ENCODE assay signal across 8 cellular contexts in the genomic region with DNA sequence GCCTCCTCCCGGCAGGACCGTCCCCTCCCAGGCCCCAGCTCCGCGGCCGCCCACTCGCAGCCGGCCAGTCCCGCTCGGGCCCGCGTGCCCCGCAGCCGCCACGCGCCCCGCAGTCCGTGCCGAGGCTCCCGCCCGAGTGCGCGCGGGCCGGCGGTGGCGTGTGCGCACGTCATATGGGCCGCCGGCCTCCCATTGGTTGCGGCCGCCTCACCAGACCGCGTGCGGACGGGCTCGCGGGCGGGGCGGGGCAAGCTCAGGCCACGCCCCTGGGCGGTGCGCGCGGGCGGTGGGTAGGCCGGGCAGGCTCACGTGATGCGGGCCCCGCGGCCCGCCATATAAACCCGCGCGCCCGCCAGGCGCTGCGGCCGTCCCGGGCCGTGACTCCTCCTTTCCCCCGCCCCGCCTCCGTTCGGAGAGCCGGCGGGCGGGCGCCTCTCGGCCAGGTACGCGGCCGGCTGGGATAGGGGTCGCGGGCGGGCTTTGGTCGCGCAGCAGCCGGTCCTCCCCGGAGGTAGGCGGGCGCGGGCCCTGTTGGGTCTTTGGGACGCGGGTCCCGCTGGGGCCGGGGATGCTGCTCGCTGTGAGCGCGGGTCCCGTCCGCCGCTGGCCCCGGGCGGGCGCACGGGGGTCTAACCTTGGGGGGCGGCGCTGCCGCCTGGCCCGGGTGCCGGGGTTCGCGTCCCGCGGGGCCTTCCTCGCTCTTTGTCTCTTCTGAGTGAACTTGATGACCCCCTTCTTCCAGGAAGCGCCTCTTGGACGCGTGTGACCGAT.
DNase-seq lines count a peak whose midpoint lies in the region; ATAC-seq and TF ChIP-seq lines count a peak whose summit lies in the region.

TSS of gene INSIG1 (plus strand) at position 362 of the 771 bp plus-strand sequence. CDS start at position 770, 408 bp downstream.

- H3K4me3 ChIP-seq in AG10803 (ENCODE audit: low read length): peak within 1 kb of the TSS; percentile 74

- DNase-seq in AG10803 (ENCODE audit: low read depth): peak; percentile 91
- peak; percentile 89 for DNase-seq in NCI-H345 treated with DMSO at 0.1 percent for 48 hours (lab: John Stamatoyannopoulos, UW; ENCODE audit: unreplicated experiment)
- peak; percentile 86 for DNase-seq in activated CD4-positive, alpha-beta T cell treated with anti-CD3 and anti-CD28 coated beads for 1 hour
- DNase-seq in cerebellar nuclear complex (lab: John Stamatoyannopoulos, UW): peak; percentile 34 to 49
- DNase-seq in kidney glomerular epithelial cell (lab: John Stamatoyannopoulos, UW): peak; percentile 81
- peak; percentile 88 to 93 for DNase-seq in stimulated activated CD4-positive, alpha-beta T cell treated with anti-CD3 and anti-CD28 coated beads, Interleukin-1b, Interleukin-23, amount 100 ng/mL, for 4 hours (ENCODE audit: low read depth in 2 of 2)

- TF ChIP-seq CTCF in AG10803 (conservative IDR thresholded peaks at IDR 0.05; ENCODE audit: low read length): no peak

- ATAC-seq in GM19025 (IDR thresholded peaks at IDR 0.05; ENCODE audit: low read depth, unreplicated experiment): peak; percentile 64
- peak; percentile 67 for ATAC-seq in HG03280 (IDR thresholded peaks at IDR 0.05; ENCODE audit: unreplicated experiment)

Comparison
In these comparisons a context has a peak if more than half of its experiments do, and no peak if none do; other contexts are left out.
1. Peak in every context shown above with its lines: DNase-seq, ATAC-seq and H3K4me3 ChIP-seq.